ENCODE assay signal across 1 cellular context in the genomic region with DNA sequence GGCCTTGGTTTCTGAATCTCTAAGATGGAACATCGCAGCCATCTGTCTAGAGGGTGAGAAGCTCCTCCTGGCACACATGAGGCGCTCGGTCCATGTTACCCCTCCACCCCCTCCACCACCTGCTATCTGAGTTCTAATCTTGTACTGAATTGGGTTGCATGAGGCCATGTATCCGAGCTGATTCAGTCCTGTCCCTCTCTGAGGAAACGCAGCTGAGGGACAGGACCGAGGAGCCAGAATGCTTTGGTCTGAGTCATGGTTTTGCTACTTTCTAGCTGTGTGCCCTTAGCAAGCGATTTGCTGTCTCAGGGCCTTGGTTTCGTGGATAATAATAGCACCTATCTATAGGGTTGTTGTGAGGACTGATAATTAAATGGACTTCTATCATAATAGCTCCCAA.
TF ChIP-seq lines count a peak whose summit lies in the region.

No MANE protein-coding gene starts in this region.

TF ChIP-seq in SK-N-SH, 30 proteins besides CTCF, POLR2A, EP300 and RAD21:
- TF ChIP-seq CHD2 (IDR thresholded peaks at IDR 0.05; ENCODE audit: low read length, partially characterized antibody) = no peak
- TF ChIP-seq SMC3 (IDR thresholded peaks at IDR 0.05; ENCODE audit: low read depth, low read length) = no peak
- TF ChIP-seq, protein P1, sequence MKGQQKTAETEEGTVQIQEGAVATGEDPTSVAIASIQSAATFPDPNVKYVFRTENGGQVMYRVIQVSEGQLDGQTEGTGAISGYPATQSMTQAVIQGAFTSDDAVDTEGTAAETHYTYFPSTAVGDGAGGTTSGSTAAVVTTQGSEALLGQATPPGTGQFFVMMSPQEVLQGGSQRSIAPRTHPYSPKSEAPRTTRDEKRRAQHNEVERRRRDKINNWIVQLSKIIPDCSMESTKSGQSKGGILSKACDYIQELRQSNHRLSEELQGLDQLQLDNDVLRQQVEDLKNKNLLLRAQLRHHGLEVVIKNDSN (IDR thresholded peaks at IDR 0.05; ENCODE audit: borderline replicate concordance, low read depth) = no peak
- TF ChIP-seq, protein P2, sequence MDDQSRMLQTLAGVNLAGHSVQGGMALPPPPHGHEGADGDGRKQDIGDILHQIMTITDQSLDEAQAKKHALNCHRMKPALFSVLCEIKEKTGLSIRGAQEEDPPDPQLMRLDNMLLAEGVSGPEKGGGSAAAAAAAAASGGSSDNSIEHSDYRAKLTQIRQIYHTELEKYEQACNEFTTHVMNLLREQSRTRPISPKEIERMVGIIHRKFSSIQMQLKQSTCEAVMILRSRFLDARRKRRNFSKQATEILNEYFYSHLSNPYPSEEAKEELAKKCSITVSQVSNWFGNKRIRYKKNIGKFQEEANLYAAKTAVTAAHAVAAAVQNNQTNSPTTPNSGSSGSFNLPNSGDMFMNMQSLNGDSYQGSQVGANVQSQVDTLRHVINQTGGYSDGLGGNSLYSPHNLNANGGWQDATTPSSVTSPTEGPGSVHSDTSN (IDR thresholded peaks at IDR 0.05) = no peak
- no peak for TF ChIP-seq NRF1 (IDR thresholded peaks at IDR 0.05; ENCODE audit: low read depth, low read length)
- no peak for TF ChIP-seq GATA2 (CRISPR knock-in tag; IDR thresholded peaks at IDR 0.05)
- no peak for TF ChIP-seq TEAD4 (IDR thresholded peaks at IDR 0.05; ENCODE audit: borderline replicate concordance, insufficient read depth)
- no peak for TF ChIP-seq EZH2phosphoT487 (IDR thresholded peaks at IDR 0.05; ENCODE audit: borderline replicate concordance, low read depth)
- no peak for TF ChIP-seq RCOR1 (IDR thresholded peaks at IDR 0.05; ENCODE audit: low read length)
- TF ChIP-seq, protein P3, sequence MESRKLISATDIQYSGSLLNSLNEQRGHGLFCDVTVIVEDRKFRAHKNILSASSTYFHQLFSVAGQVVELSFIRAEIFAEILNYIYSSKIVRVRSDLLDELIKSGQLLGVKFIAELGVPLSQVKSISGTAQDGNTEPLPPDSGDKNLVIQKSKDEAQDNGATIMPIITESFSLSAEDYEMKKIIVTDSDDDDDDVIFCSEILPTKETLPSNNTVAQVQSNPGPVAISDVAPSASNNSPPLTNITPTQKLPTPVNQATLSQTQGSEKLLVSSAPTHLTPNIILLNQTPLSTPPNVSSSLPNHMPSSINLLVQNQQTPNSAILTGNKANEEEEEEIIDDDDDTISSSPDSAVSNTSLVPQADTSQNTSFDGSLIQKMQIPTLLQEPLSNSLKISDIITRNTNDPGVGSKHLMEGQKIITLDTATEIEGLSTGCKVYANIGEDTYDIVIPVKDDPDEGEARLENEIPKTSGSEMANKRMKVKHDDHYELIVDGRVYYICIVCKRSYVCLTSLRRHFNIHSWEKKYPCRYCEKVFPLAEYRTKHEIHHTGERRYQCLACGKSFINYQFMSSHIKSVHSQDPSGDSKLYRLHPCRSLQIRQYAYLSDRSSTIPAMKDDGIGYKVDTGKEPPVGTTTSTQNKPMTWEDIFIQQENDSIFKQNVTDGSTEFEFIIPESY (IDR thresholded peaks at IDR 0.05; ENCODE audit: borderline replicate concordance, low read depth) = no peak
- no peak for TF ChIP-seq MXI1 (IDR thresholded peaks at IDR 0.05; ENCODE audit: low read depth, low read length)
- no peak for TF ChIP-seq TAF1 (IDR thresholded peaks at IDR 0.05; ENCODE audit: borderline replicate concordance, low read depth, low read length)
- no peak for TF ChIP-seq ELF1 (IDR thresholded peaks at IDR 0.05)
- TF ChIP-seq RXRA (IDR thresholded peaks at IDR 0.05; ENCODE audit: borderline replicate concordance, low read depth) = no peak
- no peak for TF ChIP-seq YY1 (IDR thresholded peaks at IDR 0.05; ENCODE audit: low read depth)
- TF ChIP-seq SIN3A (IDR thresholded peaks at IDR 0.05; ENCODE audit: borderline replicate concordance, low read depth, low read length) = no peak
- no peak for TF ChIP-seq JUND (IDR thresholded peaks at IDR 0.05)
